In the genomic region with DNA sequence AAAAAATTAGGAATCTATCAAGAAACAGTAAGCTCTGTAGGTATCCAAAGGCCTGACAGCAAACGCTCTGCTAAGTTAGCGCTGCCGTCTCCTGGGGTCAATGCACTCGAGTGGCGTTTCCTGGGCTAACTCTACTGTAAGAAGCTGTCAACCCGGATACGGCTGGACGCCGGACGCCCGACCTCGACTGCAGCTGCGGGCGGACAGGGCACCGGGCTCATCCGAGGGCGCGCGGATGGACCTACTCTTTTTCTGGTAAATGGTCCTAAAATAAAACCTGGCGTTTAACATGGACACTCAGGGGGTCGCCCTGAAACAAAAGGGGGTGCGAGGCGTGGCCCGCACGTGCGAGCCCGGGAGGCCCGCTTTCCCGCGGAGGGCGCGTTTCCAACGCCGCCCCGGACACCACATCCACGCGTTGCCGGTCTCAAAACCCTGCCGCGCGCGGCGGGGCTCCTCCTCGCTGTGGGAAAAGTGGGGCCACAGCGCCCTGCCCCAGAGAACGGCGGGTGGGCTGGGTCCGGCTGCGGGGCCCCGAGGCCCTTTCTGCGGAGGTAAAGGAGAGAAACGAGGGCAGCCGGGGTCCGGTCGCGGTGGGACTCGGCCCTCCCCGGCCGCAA, we compare ENCODE assay signal across 1 cellular context.
TF ChIP-seq lines count a peak whose summit lies in the region.

No MANE protein-coding gene starts in this region.

TF ChIP-seq in K562, 482 proteins besides CTCF, POLR2A, EP300 and RAD21 (continued from another document and continues in another):
- TF ChIP-seq SIN3A (IDR thresholded peaks at IDR 0.05; ENCODE audit: borderline replicate concordance in 2 of 2, control insufficient read depth in 1 of 2, low read depth in 2 of 2, low read length in 2 of 2) (peak; percentile 73 to 85; a peak in 2 of 4 replicates), NELFE (IDR thresholded peaks at IDR 0.05; ENCODE audit: insufficient read depth, insufficient read length) (no peak), LCOR (CRISPR knock-in tag; IDR thresholded peaks at IDR 0.05) (0 out of 2 replicates have a peak, but pooled peaks have one; percentile 28), HMG20B (CRISPR knock-in tag; IDR thresholded peaks at IDR 0.05) (no peak), ZNF395 (CRISPR knock-in tag; IDR thresholded peaks at IDR 0.05) (peak; percentile 46; the same call in 1 of the 2 replicates), GABPA (tag; conservative IDR thresholded peaks at IDR 0.05; ENCODE audit: low read depth) (no peak), TRIM24 (IDR thresholded peaks at IDR 0.05) (no peak), FOXK2 (conservative IDR thresholded peaks at IDR 0.05 in 1 of 2, IDR thresholded peaks at IDR 0.05 in 1 of 2; ENCODE audit: low read depth in 2 of 2) (no peak), SMARCA5 (IDR thresholded peaks at IDR 0.05) (no peak), ZNF444 (CRISPR knock-in tag; IDR thresholded peaks at IDR 0.05) (no peak), ZNF217 (CRISPR knock-in tag; IDR thresholded peaks at IDR 0.05) (no peak), KLF1 (tag; IDR thresholded peaks at IDR 0.05) (no peak), SAP30 (IDR thresholded peaks at IDR 0.05; ENCODE audit: borderline replicate concordance, insufficient read depth, low read depth, low read length, poor library complexity, severe bottlenecking) (peak; percentile 87), MBD2 (IDR thresholded peaks at IDR 0.05; ENCODE audit: borderline replicate concordance, low read depth) (no peak), SUPT5H (IDR thresholded peaks at IDR 0.05) (no peak), SRSF7 (optimal IDR thresholded peaks at IDR 0.05; ENCODE audit: low read depth, low read length) (no peak), WHSC1 (IDR thresholded peaks at IDR 0.05; ENCODE audit: low read length) (no peak), PCBP2 (IDR thresholded peaks at IDR 0.05; ENCODE audit: low read depth, low read length, poor library complexity, severe bottlenecking) (no peak), PREB (CRISPR knock-in tag; IDR thresholded peaks at IDR 0.05) (no peak), CTBP1 (IDR thresholded peaks at IDR 0.05; ENCODE audit: borderline replicate concordance) (no peak), HLTF (IDR thresholded peaks at IDR 0.05) (no peak), RBFOX2 (IDR thresholded peaks at IDR 0.05; ENCODE audit: low read depth, low read length) (no peak), MCM7 (IDR thresholded peaks at IDR 0.05) (no peak), ADNP (tag; IDR thresholded peaks at IDR 0.05) (no peak), ZNF76 (CRISPR knock-in tag; IDR thresholded peaks at IDR 0.05; ENCODE audit: borderline replicate concordance) (no peak), EGR1 (conservative IDR thresholded peaks at IDR 0.05) (no peak), MLLT1 (IDR thresholded peaks at IDR 0.05) (no peak), ZNF766 (CRISPR knock-in tag; conservative IDR thresholded peaks at IDR 0.05) (no peak), ZNF146 (CRISPR knock-in tag; IDR thresholded peaks at IDR 0.05; ENCODE audit: unreplicated experiment) (no peak), ZNF644 (tag; IDR thresholded peaks at IDR 0.05; ENCODE audit: low read depth) (no peak), BCL6 (CRISPR knock-in tag; IDR thresholded peaks at IDR 0.05) (no peak), PTBP1 (IDR thresholded peaks at IDR 0.05; ENCODE audit: low read depth, low read length) (0 out of 2 replicates have a peak, but pooled peaks have one; percentile 51), TCFL5 (CRISPR knock-in tag; conservative IDR thresholded peaks at IDR 0.05) (no peak), GTF2E2 (tag; IDR thresholded peaks at IDR 0.05) (peak; percentile 45; the same call in 1 of the 2 replicates), HNRNPL (IDR thresholded peaks at IDR 0.05; ENCODE audit: low read depth, low read length) (no peak), RFX7 (CRISPR knock-in tag; IDR thresholded peaks at IDR 0.05) (no peak), NRF1 (conservative IDR thresholded peaks at IDR 0.05 in 1 of 2, IDR thresholded peaks at IDR 0.05 in 1 of 2) (no peak), MYC (IDR thresholded peaks at IDR 0.05; ENCODE audit: low read depth, low read length) (peak; percentile 62), MYC (CRISPR knock-in tag; IDR thresholded peaks at IDR 0.05; ENCODE audit: borderline replicate concordance, low read depth) (peak; percentile 87), ZNF318 (IDR thresholded peaks at IDR 0.05; ENCODE audit: borderline replicate concordance in 1 of 2, low read depth in 1 of 2) (no peak), PATZ1 (CRISPR knock-in tag; IDR thresholded peaks at IDR 0.05; ENCODE audit: borderline replicate concordance) (no peak), TEAD4 (IDR thresholded peaks at IDR 0.05; ENCODE audit: low read length) (0 out of 2 replicates have a peak, but pooled peaks have one; percentile 0), TEAD4 (CRISPR knock-in tag; IDR thresholded peaks at IDR 0.05; ENCODE audit: borderline replicate concordance) (no peak), RBM15 (IDR thresholded peaks at IDR 0.05; ENCODE audit: insufficient read depth, low read length) (no peak)
- TF ChIP-seq, protein P1, sequence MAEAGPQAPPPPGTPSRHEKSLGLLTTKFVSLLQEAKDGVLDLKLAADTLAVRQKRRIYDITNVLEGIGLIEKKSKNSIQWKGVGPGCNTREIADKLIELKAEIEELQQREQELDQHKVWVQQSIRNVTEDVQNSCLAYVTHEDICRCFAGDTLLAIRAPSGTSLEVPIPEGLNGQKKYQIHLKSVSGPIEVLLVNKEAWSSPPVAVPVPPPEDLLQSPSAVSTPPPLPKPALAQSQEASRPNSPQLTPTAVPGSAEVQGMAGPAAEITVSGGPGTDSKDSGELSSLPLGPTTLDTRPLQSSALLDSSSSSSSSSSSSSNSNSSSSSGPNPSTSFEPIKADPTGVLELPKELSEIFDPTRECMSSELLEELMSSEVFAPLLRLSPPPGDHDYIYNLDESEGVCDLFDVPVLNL (CRISPR knock-in tag; IDR thresholded peaks at IDR 0.05; ENCODE audit: low read depth): no peak
- TF ChIP-seq, protein P2, sequence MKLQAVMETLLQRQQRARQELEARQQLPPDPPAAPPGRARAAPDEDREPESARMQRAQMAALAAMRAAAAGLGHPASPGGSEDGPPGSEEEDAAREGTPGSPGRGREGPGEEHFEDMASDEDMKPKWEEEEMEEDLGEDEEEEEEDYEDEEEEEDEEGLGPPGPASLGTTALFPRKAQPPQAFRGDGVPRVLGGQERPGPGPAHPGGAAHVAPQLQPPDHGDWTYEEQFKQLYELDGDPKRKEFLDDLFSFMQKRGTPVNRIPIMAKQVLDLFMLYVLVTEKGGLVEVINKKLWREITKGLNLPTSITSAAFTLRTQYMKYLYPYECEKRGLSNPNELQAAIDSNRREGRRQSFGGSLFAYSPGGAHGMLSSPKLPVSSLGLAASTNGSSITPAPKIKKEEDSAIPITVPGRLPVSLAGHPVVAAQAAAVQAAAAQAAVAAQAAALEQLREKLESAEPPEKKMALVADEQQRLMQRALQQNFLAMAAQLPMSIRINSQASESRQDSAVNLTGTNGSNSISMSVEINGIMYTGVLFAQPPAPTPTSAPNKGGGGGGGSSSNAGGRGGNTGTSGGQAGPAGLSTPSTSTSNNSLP (IDR thresholded peaks at IDR 0.05; ENCODE audit: borderline replicate concordance, low read depth, low read length): no peak
